ENCODE assay signal across 8 cellular contexts in the genomic region with DNA sequence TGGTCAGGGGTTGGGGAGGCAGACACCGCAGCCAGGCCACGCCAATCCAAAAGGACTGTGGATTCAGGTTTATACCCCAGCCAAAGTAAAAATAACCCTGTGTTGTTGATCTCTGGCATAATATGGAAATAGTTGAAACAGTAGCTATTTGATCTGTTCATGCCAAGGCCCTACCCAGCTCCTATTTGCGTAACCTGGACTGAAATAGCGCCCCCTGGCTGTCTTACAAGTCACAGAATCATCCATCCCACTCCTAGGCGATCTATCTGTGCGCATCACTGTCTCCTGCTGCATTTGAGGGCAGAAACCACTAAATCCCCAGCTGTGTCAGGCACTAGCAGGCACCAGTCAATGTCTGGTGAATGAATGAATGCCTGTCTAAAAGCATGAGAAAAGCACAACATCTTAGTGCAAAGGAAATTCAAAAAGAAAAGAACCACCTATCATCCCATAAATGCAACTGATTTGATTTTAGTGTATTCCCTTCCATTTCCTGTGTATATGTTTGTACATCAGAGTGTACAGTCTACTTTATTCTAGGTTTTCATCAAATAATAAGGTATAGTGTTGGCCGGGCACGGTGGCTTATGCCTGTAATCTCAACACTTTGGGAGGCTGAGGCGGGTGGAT.
DNase-seq lines count a peak whose midpoint lies in the region; ATAC-seq and TF ChIP-seq lines count a peak whose summit lies in the region.

No MANE protein-coding gene starts in this region.

- H3K4me1 ChIP-seq in neutrophil (ENCODE audit: control insufficient read depth in 1 of 2, insufficient read depth in 1 of 2, low read depth in 1 of 2, low read length in 1 of 2) (no peaks in the 10 kb centered on the region), upper lobe of left lung (no peaks in the 10 kb centered on the region)

- ATAC-seq in upper lobe of left lung (ENCODE audit: low FRiP score in 2 of 2) (peak in 1 of 2 donors; percentile 41), GM21576 (IDR thresholded peaks at IDR 0.05; ENCODE audit: unreplicated experiment) (no peak)

- DNase-seq in AG04449 (ENCODE audit: low read depth, low spot score) (no peak), GM13976 (ENCODE audit: low spot score) (peak; percentile 70), NOMO-1 (lab: John Stamatoyannopoulos, UW; ENCODE audit: unreplicated experiment in 2 of 2) (peak; percentile 22 to 27), foreskin fibroblast (peak; percentile 19 to 50), upper lobe of left lung (peak in 1 of 2 donors; percentile 53)
- DNase-seq in activated T-cell treated with anti-CD3 and anti-CD28 coated beads, Interleukin-2, amount 50 U/mL, for 48 hours, result peak; percentile 57 to 69

- 70 to 72% methylated on average over 9 of the region's 9 CpGs for WGBS in upper lobe of left lung, 2 donors

- TF ChIP-seq POLR2A in upper lobe of left lung (IDR thresholded peaks at IDR 0.05), result no peak

- CTCF ChIA-PET in AG04449 (lab: Yijun Ruan, JAX), result interaction anchor here (0.6 to 7.9 kb wide), 24 partner anchors 9 to 655 kb away, joined by 3 to 153 read pairs (median 4); no protein-coding TSS in a partner anchor

- H3K27me3 ChIP-seq in neutrophil (no peaks in the 10 kb centered on the region), upper lobe of left lung (no peaks in the 10 kb centered on the region)

- peak; percentile 44 for TF ChIP-seq CTCF in AG04449 (IDR thresholded peaks at IDR 0.05; ENCODE audit: insufficient read depth, low read length, missing control alignments)
- peak; percentile 63 for TF ChIP-seq CTCF in GM13976 (IDR thresholded peaks at IDR 0.05; ENCODE audit: borderline replicate concordance, control extremely low read depth, extremely low read depth, insufficient read depth, missing control alignments)
- peak; percentile 34 for TF ChIP-seq CTCF in foreskin fibroblast (IDR thresholded peaks at IDR 0.05; ENCODE audit: low read depth, low read length)
- peak; percentile 41 for TF ChIP-seq CTCF in neutrophil (IDR thresholded peaks at IDR 0.05)
- TF ChIP-seq CTCF in upper lobe of left lung (IDR thresholded peaks at IDR 0.05), result peak; percentile 45 to 76 (median 62)

- in situ Hi-C loops in GM13976 (cut with MboI; ENCODE audit: low sequenced_read_pairs, unreplicated experiment), result loop anchor here (10.0 kb wide), 1 partner anchor 631 kb away; no protein-coding TSS in a partner anchor

- POLR2A ChIA-PET in AG04449 (lab: Yijun Ruan, JAX), result no interaction called here

- H3K27ac ChIP-seq in neutrophil, result no peak overlapping the region
- no peak overlapping the region for H3K27ac ChIP-seq in upper lobe of left lung

- H3K4me3 ChIP-seq in AG04449 (ENCODE audit: low read depth, low read length) (no peak overlapping the region), foreskin fibroblast (ENCODE audit: low read depth in 1 of 2, low read length in 2 of 2) (no peak overlapping the region), neutrophil (ENCODE audit: low read depth in 1 of 2, low read length in 1 of 2) (no peak overlapping the region), upper lobe of left lung (no peak overlapping the region)

- TF ChIP-seq EP300 in upper lobe of left lung (IDR thresholded peaks at IDR 0.05), result no peak

- H3K36me3 ChIP-seq in neutrophil (no peaks in the 10 kb centered on the region), upper lobe of left lung (no peaks in the 10 kb centered on the region)

- no peaks in the 10 kb centered on the region for H3K9me3 ChIP-seq in neutrophil
- no peaks in the 10 kb centered on the region for H3K9me3 ChIP-seq in upper lobe of left lung
